ENCODE assay signal across 2 cellular contexts in the genomic region with DNA sequence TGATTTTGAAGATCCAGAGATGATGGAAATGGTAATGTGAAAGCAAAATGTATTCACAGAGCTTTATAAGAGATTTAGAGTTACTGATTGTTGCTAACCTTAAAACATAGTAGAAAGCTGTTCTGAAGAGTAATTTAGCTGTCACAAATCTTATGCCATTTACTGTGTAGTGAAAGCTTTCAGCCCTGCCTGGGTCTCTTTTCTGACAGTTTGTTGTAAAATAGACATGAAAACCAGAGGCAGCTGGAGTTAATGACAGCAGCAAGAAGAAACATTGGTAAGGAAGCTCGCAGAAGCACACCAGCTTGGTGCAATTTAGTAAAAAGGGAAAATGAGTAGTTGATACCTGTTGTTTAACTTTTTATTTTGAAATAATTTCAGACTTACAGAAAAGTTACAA.
TF ChIP-seq lines count a peak whose summit lies in the region.

No MANE protein-coding gene starts in this region.

TF ChIP-seq in GM12878, 131 proteins besides CTCF, POLR2A, EP300 and RAD21:
- TF ChIP-seq ZNF24 (IDR thresholded peaks at IDR 0.05) (no peak), RELB (IDR thresholded peaks at IDR 0.05; ENCODE audit: low read depth) (no peak), BACH1 (IDR thresholded peaks at IDR 0.05; ENCODE audit: borderline replicate concordance) (no peak), TCF7 (IDR thresholded peaks at IDR 0.05; ENCODE audit: borderline replicate concordance) (no peak), CHD1 (IDR thresholded peaks at IDR 0.05; ENCODE audit: low read depth, low read length) (no peak)

TF ChIP-seq in neural cell, 6 proteins besides CTCF, POLR2A, EP300 and RAD21:
- no peak for TF ChIP-seq TAF1 (IDR thresholded peaks at IDR 0.05; ENCODE audit: low read depth)
- TF ChIP-seq SMC3 (conservative IDR thresholded peaks at IDR 0.05; ENCODE audit: poor library complexity), result peak; percentile 19
- peak; percentile 95 for TF ChIP-seq POLR2AphosphoS5 (IDR thresholded peaks at IDR 0.05)
- TF ChIP-seq MXI1 (conservative IDR thresholded peaks at IDR 0.05; ENCODE audit: poor library complexity, severe bottlenecking), result no peak
- peak; percentile 64 for TF ChIP-seq REST (IDR thresholded peaks at IDR 0.05; ENCODE audit: borderline replicate concordance)
- no peak for TF ChIP-seq EZH2 (IDR thresholded peaks at IDR 0.05; ENCODE audit: borderline replicate concordance, insufficient read depth, low read length, poor library complexity, severe bottlenecking)
